ENCODE assay signal across 24 cellular contexts in genomic region chrX:56366901-56367300, GRCh38.
DNase-seq lines count a peak whose midpoint lies in the region; ATAC-seq and TF ChIP-seq lines count a peak whose summit lies in the region.
"Had no signal": no experiment of that assay in that cellular context is flagged by ENCODE, and none has a peak within 500 bp of the region (broad histone marks: within the 10 kb centered on the region; RNA-seq: fewer than 3 reads in every experiment).

No MANE protein-coding gene starts in this region.

- peaks cover 25% of the 10 kb centered on the region for H3K9me3 Mint-ChIP-seq in activated naive CD4-positive, alpha-beta T cell treated with anti-CD3 and anti-CD28 coated beads, Interleukin-2, amount 10 ng/mL, durations not matched to agents 7 days and 5 days
- peaks cover 3 to 7% of the 10 kb centered on the region in 2 donors for H3K9me3 Mint-ChIP-seq in activated naive CD4-positive, alpha-beta T cell treated with anti-CD3 and anti-CD28 coated beads, Interleukin-2, amount 50 U/mL, for 72 hours
- peaks cover 47% of the 10 kb centered on the region for H3K9me3 Mint-ChIP-seq in progenitor cell of endocrine pancreas (ENCODE audit: low read depth)

- H3K4me1 Mint-ChIP-seq in activated naive CD4-positive, alpha-beta T cell treated with anti-CD3 and anti-CD28 coated beads, Interleukin-2, amount 10 ng/mL, durations not matched to agents 7 days and 5 days: peaks cover 68% of the 10 kb centered on the region
- peaks cover 2% of the 10 kb centered on the region for H3K4me1 Mint-ChIP-seq in progenitor cell of endocrine pancreas (ENCODE audit: low read depth)

- CTCF ChIA-PET in activated naive CD4-positive, alpha-beta T cell treated with anti-CD3 and anti-CD28 coated beads, Interleukin-2, amount 10 ng/mL, durations not matched to agents 7 days and 5 days (lab: Charles Lee): interaction anchor here (1.5 kb wide), 1 partner anchor 45 kb away, joined by 3 read pairs; no protein-coding TSS in a partner anchor

- no peak overlapping the region for H3K4me3 Mint-ChIP-seq in activated naive CD4-positive, alpha-beta T cell treated with anti-CD3 and anti-CD28 coated beads, Interleukin-2, amount 10 ng/mL, durations not matched to agents 7 days and 5 days
- no peak overlapping the region for H3K4me3 Mint-ChIP-seq in progenitor cell of endocrine pancreas (ENCODE audit: low read depth)
- H3K4me3 Mint-ChIP-seq: CD14-positive monocyte had no signal

- H3K36me3 Mint-ChIP-seq in activated naive CD4-positive, alpha-beta T cell treated with anti-CD3 and anti-CD28 coated beads, Interleukin-2, amount 10 ng/mL, durations not matched to agents 7 days and 5 days: peaks cover 36% of the 10 kb centered on the region
- peaks cover 9 to 15% of the 10 kb centered on the region in 2 donors for H3K36me3 Mint-ChIP-seq in activated naive CD4-positive, alpha-beta T cell treated with anti-CD3 and anti-CD28 coated beads, Interleukin-2, amount 50 U/mL, for 72 hours
- H3K36me3 Mint-ChIP-seq in progenitor cell of endocrine pancreas (ENCODE audit: insufficient read depth): peaks cover 1% of the 10 kb centered on the region
- H3K36me3 Mint-ChIP-seq: CD14-positive monocyte had no signal

- DNase-seq in activated naive CD4-positive, alpha-beta T cell treated with anti-CD3 and anti-CD28 coated beads, Interleukin-2, amount 10 ng/mL, durations not matched to agents 7 days and 5 days: no peak
- no peak for DNase-seq in activated naive CD4-positive, alpha-beta T cell treated with anti-CD3 and anti-CD28 coated beads, Interleukin-2, amount 50 U/mL, for 72 hours (ENCODE audit: low spot score in 2 of 2)
- DNase-seq in SHP77 treated with DMSO at 0.1 percent for 48 hours (lab: John Stamatoyannopoulos, UW): peak; percentile 20
- DNase-seq in progenitor cell of endocrine pancreas (ENCODE audit: low spot score, unreplicated experiment): no peak
- no peak for DNase-seq in amniotic stem cell (lab: John Stamatoyannopoulos, UW)
- DNase-seq in GF-D8 (lab: John Stamatoyannopoulos, UW): no peak
- DNase-seq: activated CD4-positive, alpha-beta T cell treated with anti-CD3 and anti-CD28 coated beads, Interleukin-2, amount 50 U/mL, for 48 hours; activated naive CD4-positive, alpha-beta T cell treated with anti-CD3 and anti-CD28 coated beads, Interleukin-2, amount 50 U/mL, for 16 hours; activated T-cell treated with anti-CD3 and anti-CD28 coated beads, Interleukin-2, amount 50 U/mL, for 1 hour; erythroblast; gastrocnemius medialis; lower lobe of right lung; NCI-H1092; NCI-H2029; NK-92 treated with Interleukin-12 subunit alpha and Interleukin-12 subunit beta, amount 100 ng/mL, for 24 hours; retina; SJCRH30; spleen; stimulated activated CD4-positive, alpha-beta T cell treated with anti-CD3 and anti-CD28 coated beads, Interleukin-4, amount 100 ng/mL, for 1 hour; stimulated activated naive CD4-positive, alpha-beta T cell treated with Interleukin-2 at 50 U/mL for 16 hours had no signal

- peak overlapping the region; percentile 49 for H3K27ac Mint-ChIP-seq in activated naive CD4-positive, alpha-beta T cell treated with anti-CD3 and anti-CD28 coated beads, Interleukin-2, amount 10 ng/mL, durations not matched to agents 7 days and 5 days
- H3K27ac Mint-ChIP-seq in activated naive CD4-positive, alpha-beta T cell treated with anti-CD3 and anti-CD28 coated beads, Interleukin-2, amount 50 U/mL, for 72 hours: no peak overlapping the region
- H3K27ac Mint-ChIP-seq in progenitor cell of endocrine pancreas: peak overlapping the region; percentile 39
- H3K27ac Mint-ChIP-seq: CD14-positive monocyte had no signal

- no peak for TF ChIP-seq CTCF in progenitor cell of endocrine pancreas (IDR thresholded peaks at IDR 0.05; ENCODE audit: unreplicated experiment)

- H3K27me3 Mint-ChIP-seq in activated naive CD4-positive, alpha-beta T cell treated with anti-CD3 and anti-CD28 coated beads, Interleukin-2, amount 10 ng/mL, durations not matched to agents 7 days and 5 days: no peaks in the 10 kb centered on the region
- H3K27me3 Mint-ChIP-seq in progenitor cell of endocrine pancreas: no peaks in the 10 kb centered on the region

- no peak for ATAC-seq in activated naive CD4-positive, alpha-beta T cell treated with anti-CD3 and anti-CD28 coated beads, Interleukin-2, amount 50 U/mL, for 72 hours
- peak; percentile 76 for ATAC-seq in esophagus mucosa
- no peak for ATAC-seq in HG03025 (IDR thresholded peaks at IDR 0.05; ENCODE audit: low FRiP score, unreplicated experiment)
- ATAC-seq: gastrocnemius medialis, GM12878, lower lobe of right lung had no signal

Comparison
In these comparisons a context has a peak if more than half of its experiments do, and no peak if none do; other contexts are left out.
1. H3K27ac Mint-ChIP-seq: peak in activated naive CD4-positive, alpha-beta T cell treated with anti-CD3 and anti-CD28 coated beads, Interleukin-2, amount 10 ng/mL, durations not matched to agents 7 days and 5 days (single experiment) and progenitor cell of endocrine pancreas (single experiment); none in activated naive CD4-positive, alpha-beta T cell treated with anti-CD3 and anti-CD28 coated beads, Interleukin-2, amount 50 U/mL, for 72 hours (0 of 2).